2 cellular contexts compared by ENCODE assay signal in the genomic region with DNA sequence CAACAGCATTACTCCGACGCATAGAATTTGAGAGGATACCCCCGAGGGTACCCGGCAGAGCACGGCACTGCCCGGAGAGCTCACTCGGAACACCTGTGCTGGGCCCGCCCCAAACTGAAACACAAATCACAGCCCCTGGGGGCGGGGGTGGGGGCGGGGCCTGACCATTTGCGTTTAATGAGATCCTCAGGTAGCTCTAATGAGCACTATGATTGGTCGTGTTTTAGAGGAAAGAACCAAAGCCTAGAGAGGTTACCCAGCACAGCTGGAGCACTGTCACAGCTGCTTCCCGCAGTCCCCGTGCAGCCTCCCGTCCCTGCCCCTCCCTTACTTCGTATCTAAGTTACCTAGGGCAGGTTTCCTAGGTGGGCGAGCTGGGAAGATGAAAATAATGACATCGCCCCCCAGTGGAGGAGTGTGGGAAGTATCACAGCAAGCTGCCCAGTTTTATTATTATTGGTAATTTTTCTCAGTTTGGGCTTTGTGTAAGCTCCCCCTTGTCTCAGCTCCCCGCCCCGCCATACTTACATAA.
TF ChIP-seq lines count a peak whose summit lies in the region.

No MANE protein-coding gene starts in this region.

TF ChIP-seq in SK-N-SH, 30 proteins besides CTCF, POLR2A, EP300 and RAD21 (continued from another document):
- TF ChIP-seq, protein P1, sequence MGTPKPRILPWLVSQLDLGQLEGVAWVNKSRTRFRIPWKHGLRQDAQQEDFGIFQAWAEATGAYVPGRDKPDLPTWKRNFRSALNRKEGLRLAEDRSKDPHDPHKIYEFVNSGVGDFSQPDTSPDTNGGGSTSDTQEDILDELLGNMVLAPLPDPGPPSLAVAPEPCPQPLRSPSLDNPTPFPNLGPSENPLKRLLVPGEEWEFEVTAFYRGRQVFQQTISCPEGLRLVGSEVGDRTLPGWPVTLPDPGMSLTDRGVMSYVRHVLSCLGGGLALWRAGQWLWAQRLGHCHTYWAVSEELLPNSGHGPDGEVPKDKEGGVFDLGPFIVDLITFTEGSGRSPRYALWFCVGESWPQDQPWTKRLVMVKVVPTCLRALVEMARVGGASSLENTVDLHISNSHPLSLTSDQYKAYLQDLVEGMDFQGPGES (IDR thresholded peaks at IDR 0.05; ENCODE audit: low read depth, low read length) = no peak
- TF ChIP-seq NRF1 (IDR thresholded peaks at IDR 0.05; ENCODE audit: low read depth, low read length) = no peak

TF ChIP-seq in SK-N-SH treated with all-trans-retinoic acid at 6 μM for 48 hours, 23 proteins besides CTCF, POLR2A, EP300 and RAD21 (continued from another document):
- TF ChIP-seq, protein P2, sequence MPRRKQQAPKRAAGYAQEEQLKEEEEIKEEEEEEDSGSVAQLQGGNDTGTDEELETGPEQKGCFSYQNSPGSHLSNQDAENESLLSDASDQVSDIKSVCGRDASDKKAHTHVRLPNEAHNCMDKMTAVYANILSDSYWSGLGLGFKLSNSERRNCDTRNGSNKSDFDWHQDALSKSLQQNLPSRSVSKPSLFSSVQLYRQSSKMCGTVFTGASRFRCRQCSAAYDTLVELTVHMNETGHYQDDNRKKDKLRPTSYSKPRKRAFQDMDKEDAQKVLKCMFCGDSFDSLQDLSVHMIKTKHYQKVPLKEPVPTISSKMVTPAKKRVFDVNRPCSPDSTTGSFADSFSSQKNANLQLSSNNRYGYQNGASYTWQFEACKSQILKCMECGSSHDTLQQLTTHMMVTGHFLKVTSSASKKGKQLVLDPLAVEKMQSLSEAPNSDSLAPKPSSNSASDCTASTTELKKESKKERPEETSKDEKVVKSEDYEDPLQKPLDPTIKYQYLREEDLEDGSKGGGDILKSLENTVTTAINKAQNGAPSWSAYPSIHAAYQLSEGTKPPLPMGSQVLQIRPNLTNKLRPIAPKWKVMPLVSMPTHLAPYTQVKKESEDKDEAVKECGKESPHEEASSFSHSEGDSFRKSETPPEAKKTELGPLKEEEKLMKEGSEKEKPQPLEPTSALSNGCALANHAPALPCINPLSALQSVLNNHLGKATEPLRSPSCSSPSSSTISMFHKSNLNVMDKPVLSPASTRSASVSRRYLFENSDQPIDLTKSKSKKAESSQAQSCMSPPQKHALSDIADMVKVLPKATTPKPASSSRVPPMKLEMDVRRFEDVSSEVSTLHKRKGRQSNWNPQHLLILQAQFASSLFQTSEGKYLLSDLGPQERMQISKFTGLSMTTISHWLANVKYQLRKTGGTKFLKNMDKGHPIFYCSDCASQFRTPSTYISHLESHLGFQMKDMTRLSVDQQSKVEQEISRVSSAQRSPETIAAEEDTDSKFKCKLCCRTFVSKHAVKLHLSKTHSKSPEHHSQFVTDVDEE (CRISPR knock-in tag; IDR thresholded peaks at IDR 0.05) = no peak
- TF ChIP-seq ZFP3 (CRISPR knock-in tag; IDR thresholded peaks at IDR 0.05) (no peak), ISL1 (CRISPR knock-in tag; IDR thresholded peaks at IDR 0.05) (no peak), ZNF70 (CRISPR knock-in tag; IDR thresholded peaks at IDR 0.05) (no peak), GLIS3 (CRISPR knock-in tag; IDR thresholded peaks at IDR 0.05) (no peak), BACH2 (CRISPR knock-in tag; IDR thresholded peaks at IDR 0.05; ENCODE audit: borderline replicate concordance) (no peak), ESRRG (CRISPR knock-in tag; IDR thresholded peaks at IDR 0.05) (no peak), TCF4 (CRISPR knock-in tag; IDR thresholded peaks at IDR 0.05; ENCODE audit: borderline replicate concordance) (no peak), ZC3H10 (CRISPR knock-in tag; IDR thresholded peaks at IDR 0.05) (no peak)
- TF ChIP-seq, protein P3, sequence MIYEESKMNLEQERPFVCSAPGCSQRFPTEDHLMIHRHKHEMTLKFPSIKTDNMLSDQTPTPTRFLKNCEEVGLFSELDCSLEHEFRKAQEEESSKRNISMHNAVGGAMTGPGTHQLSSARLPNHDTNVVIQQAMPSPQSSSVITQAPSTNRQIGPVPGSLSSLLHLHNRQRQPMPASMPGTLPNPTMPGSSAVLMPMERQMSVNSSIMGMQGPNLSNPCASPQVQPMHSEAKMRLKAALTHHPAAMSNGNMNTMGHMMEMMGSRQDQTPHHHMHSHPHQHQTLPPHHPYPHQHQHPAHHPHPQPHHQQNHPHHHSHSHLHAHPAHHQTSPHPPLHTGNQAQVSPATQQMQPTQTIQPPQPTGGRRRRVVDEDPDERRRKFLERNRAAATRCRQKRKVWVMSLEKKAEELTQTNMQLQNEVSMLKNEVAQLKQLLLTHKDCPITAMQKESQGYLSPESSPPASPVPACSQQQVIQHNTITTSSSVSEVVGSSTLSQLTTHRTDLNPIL (CRISPR knock-in tag; IDR thresholded peaks at IDR 0.05; ENCODE audit: low read depth) = no peak
- TF ChIP-seq, protein P4, sequence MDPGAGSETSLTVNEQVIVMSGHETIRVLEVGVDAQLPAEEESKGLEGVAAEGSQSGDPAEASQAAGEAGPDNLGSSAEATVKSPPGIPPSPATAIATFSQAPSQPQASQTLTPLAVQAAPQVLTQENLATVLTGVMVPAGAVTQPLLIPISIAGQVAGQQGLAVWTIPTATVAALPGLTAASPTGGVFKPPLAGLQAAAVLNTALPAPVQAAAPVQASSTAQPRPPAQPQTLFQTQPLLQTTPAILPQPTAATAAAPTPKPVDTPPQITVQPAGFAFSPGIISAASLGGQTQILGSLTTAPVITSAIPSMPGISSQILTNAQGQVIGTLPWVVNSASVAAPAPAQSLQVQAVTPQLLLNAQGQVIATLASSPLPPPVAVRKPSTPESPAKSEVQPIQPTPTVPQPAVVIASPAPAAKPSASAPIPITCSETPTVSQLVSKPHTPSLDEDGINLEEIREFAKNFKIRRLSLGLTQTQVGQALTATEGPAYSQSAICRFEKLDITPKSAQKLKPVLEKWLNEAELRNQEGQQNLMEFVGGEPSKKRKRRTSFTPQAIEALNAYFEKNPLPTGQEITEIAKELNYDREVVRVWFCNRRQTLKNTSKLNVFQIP (CRISPR knock-in tag; IDR thresholded peaks at IDR 0.05; ENCODE audit: borderline replicate concordance, low read depth) = no peak
